ENCODE assay signal across 19 cellular contexts in genomic region chr5:139806111-139806510, GRCh38. TPM values are rescaled to one million over a fixed set of nuclear protein-coding genes. Genes with fewer than 3 reads are reported as not detected.
DNase-seq lines count a peak whose midpoint lies in the region; ATAC-seq and TF ChIP-seq lines count a peak whose summit lies in the region.
"Had no signal": no experiment of that assay in that cellular context is flagged by ENCODE, and none has a peak within 500 bp of the region (broad histone marks: within the 10 kb centered on the region; RNA-seq: fewer than 3 reads in every experiment).

No MANE protein-coding gene starts in this region.

- H3K4me3 ChIP-seq in dorsolateral prefrontal cortex = no peak overlapping the region
- H3K4me3 ChIP-seq in HAP-1 = no peak overlapping the region
- H3K4me3 ChIP-seq: GM23248 had no signal

- no peaks in the 10 kb centered on the region for H3K36me3 ChIP-seq in HAP-1 (replicated peaks)

- H3K27me3 ChIP-seq in dorsolateral prefrontal cortex = no peaks in the 10 kb centered on the region
- H3K27me3 ChIP-seq in HAP-1 (ENCODE audit: low read depth) = peaks cover 3% of the 10 kb centered on the region; the same call in 1 of the 2 replicates

- peak overlapping the region in 40 of 59 donors; percentile 1 to 75 (median 44) for H3K27ac ChIP-seq in dorsolateral prefrontal cortex
- H3K27ac ChIP-seq: C4-2B, GM23248 had no signal

- peak in 48 of 56 donors; percentile 19 to 84 (median 57) for DNase-seq in amygdala (lab: John Stamatoyannopoulos, UW)
- DNase-seq in dorsolateral prefrontal cortex = peak in 6 of 10 donors; percentile 35 to 79 (median 62)
- DNase-seq in medulla oblongata (ENCODE audit: extremely low spot score) = peak; percentile 66
- DNase-seq in putamen (ENCODE audit: low spot score) = peak; percentile 74
- no peak for DNase-seq in activated effector memory CD4-positive, alpha-beta T cell treated with anti-CD3 and anti-CD28 coated beads, Interleukin-2, amount 50 U/mL, for 16 hours
- DNase-seq in HAP-1 (ENCODE audit: low spot score in 2 of 2) = no peak
- DNase-seq in T1000 (lab: John Stamatoyannopoulos, UW) = no peak
- DNase-seq: DMS79 treated with DMSO at 0.1 percent for 48 hours, GM23248, HCEC 1CT, IMR-90, NCI-H1048, NCI-H1436 treated with DMSO at 0.1 percent for 48 hours, NCI-H2029, NCI-H2171, NCI-H526, PC-3 had no signal

- in situ Hi-C loops in HAP-1 (cut with MboI; ENCODE audit: low sequenced_read_pairs) = no loop called here

- no peak for TF ChIP-seq CTCF in dorsolateral prefrontal cortex (IDR thresholded peaks at IDR 0.05 in 54 of 56, conservative IDR thresholded peaks at IDR 0.05 in 2 of 56; ENCODE audit: low read depth in 1 of 56, partially characterized antibody in 56 of 56)

- no peaks in the 10 kb centered on the region for H3K4me1 ChIP-seq in HAP-1

- intact Hi-C loops in dorsolateral prefrontal cortex (cut with DNase I) = loop anchor here in 1 of 2 donors (5.0 kb wide), 1 partner anchor 36 kb away; no protein-coding TSS in a partner anchor

- ATAC-seq in HG03139 (IDR thresholded peaks at IDR 0.05; ENCODE audit: unreplicated experiment) = no peak
- ATAC-seq: PC-3 had no signal

- no peaks in the 10 kb centered on the region for H3K9me3 ChIP-seq in HAP-1

RNA-seq across cellular contexts. Expression of gene PSD2, which starts 10.5 kb away (rescaled TPM):
- total RNA-seq in dorsolateral prefrontal cortex = 100 to 1,000 TPM in 19 of 120 experiments, 10 to 100 TPM in 101; 37.2 to 251 (median 77.9) TPM
- total RNA-seq: IMR-90, PC-3 had no signal

Comparison
In these comparisons a context has a peak if more than half of its experiments do, and no peak if none do; other contexts are left out.
1. DNase-seq: peak in amygdala (48 of 56), dorsolateral prefrontal cortex (6 of 10), medulla oblongata (single experiment) and putamen (single experiment); none in activated effector memory CD4-positive, alpha-beta T cell treated with anti-CD3 and anti-CD28 coated beads, Interleukin-2, amount 50 U/mL, for 16 hours (single experiment), HAP-1 (0 of 2) and T1000 (single experiment).